In the genomic region with DNA sequence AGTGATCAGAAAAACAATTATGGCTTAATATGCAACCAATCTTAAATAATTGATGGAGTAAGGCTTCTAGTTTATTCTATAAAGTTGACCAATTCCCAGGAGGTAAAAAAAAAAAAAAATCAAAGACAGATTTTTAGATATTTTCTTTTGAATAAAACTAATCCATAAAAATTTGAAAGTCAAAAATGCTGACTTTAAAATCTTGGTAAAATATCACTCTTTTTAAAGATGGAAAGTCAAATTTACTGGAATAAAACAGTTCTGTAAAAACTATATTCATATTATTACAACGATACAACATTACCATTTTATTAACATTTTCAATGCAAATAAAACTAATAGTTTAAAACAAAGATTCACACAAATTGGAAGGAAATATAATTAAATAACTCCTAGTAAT, we compare ENCODE assay signal across 34 cellular contexts. TPM values are rescaled to one million over a fixed set of nuclear protein-coding genes. Genes with fewer than 3 reads are reported as not detected.
"Had no signal": no experiment of that assay in that cellular context is flagged by ENCODE, and none has a peak within 500 bp of the region (broad histone marks: within the 10 kb centered on the region; RNA-seq: fewer than 3 reads in every experiment).

No MANE protein-coding gene starts in this region.

- H3K36me3 Mint-ChIP-seq: activated naive CD8-positive, alpha-beta T cell had no signal

- H3K4me3 ChIP-seq: esophagus muscularis mucosa, gastroesophageal sphincter had no signal

- H3K36me3 ChIP-seq: brain microvascular endothelial cell, esophagus muscularis mucosa, gastroesophageal sphincter, WERI-Rb-1 had no signal

- FAIRE-seq: astrocyte, bronchial epithelial cell, colon had no signal

- H3K4me1 ChIP-seq: foreskin keratinocyte had no signal

- DNase-seq: activated B cell treated with CpG ODN at 0.5 μM for 24 hours; activated CD4-positive, alpha-beta T cell treated with anti-CD3 and anti-CD28 coated beads for 48 hours; activated CD4-positive, alpha-beta T cell treated with anti-CD3 and anti-CD28 coated beads, Interleukin-2, amount 50 U/mL, for 1 hour; activated CD4-positive, alpha-beta T cell treated with anti-CD3 and anti-CD28 coated beads, Interleukin-2, amount 50 U/mL, for 48 hours; activated CD8-positive, alpha-beta memory T cell treated with anti-CD3 and anti-CD28 coated beads for 24 hours; activated CD8-positive, alpha-beta T cell treated with anti-CD3 and anti-CD28 coated beads for 36 hours; activated effector memory CD4-positive, alpha-beta T cell treated with Interleukin-2 at 50 U/mL for 16 hours; activated gamma-delta T cell treated with Interleukin-2 at 50 U/mL for 16 hours; activated naive CD4-positive, alpha-beta T cell treated with anti-CD3 and anti-CD28 coated beads, Interleukin-2, amount 50 U/mL, for 16 hours; activated naive CD4-positive, alpha-beta T cell treated with Interleukin-2 at 50 U/mL for 16 hours; activated T-cell treated with anti-CD3 and anti-CD28 coated beads, Interleukin-2, amount 50 U/mL, for 4 hours; amniotic stem cell; anterior cingulate cortex; brain microvascular endothelial cell; cortex of kidney; dermis blood vessel endothelial cell; effector CD4-positive, alpha-beta T cell; effector memory CD8-positive, alpha-beta T cell; erythroblast; foreskin keratinocyte; T-helper 1 cell; T-helper 17 cell; T1000; WERI-Rb-1 had no signal

- H3K27ac ChIP-seq: brain microvascular endothelial cell, esophagus muscularis mucosa, foreskin keratinocyte, gastroesophageal sphincter, WERI-Rb-1 had no signal

- ATAC-seq: activated CD4-positive, CD25-positive, alpha-beta regulatory T cell treated with anti-CD3 and anti-CD28 coated beads, Interleukin-2, amount 50 U/mL, for 24 hours; activated CD8-positive, alpha-beta T cell treated with anti-CD3 and anti-CD28 coated beads for 36 hours; activated T-cell treated with anti-CD3 and anti-CD28 coated beads, Interleukin-2, amount 50 U/mL, for 4 hours; activated T-helper 17 cell treated with anti-CD3 and anti-CD28 coated beads, Interleukin-2, amount 50 U/mL, for 72 hours; effector memory CD8-positive, alpha-beta T cell; foreskin keratinocyte; gastroesophageal sphincter; T-helper 17 cell had no signal

- H3K9me3 Mint-ChIP-seq: activated B cell treated with CpG ODN at 0.5 μM for 24 hours; activated CD8-positive, alpha-beta T cell treated with anti-CD3 and anti-CD28 coated beads for 36 hours; activated T-cell treated with anti-CD3 and anti-CD28 coated beads, Interleukin-2, amount 50 U/mL, for 4 hours; activated T-helper 17 cell treated with anti-CD3 and anti-CD28 coated beads, Interleukin-2, amount 50 U/mL, for 72 hours; effector memory CD8-positive, alpha-beta T cell; T-helper 2 cell treated with Interferon-gamma antibody and Interleukin-4, amounts not matched to agents 5 μg/mL and 100 μg/mL, for 36 hours had no signal

- H3K27ac Mint-ChIP-seq: activated B cell treated with CpG ODN at 0.5 μM for 24 hours; activated CD8-positive, alpha-beta T cell treated with anti-CD3 and anti-CD28 coated beads for 36 hours; activated naive CD8-positive, alpha-beta T cell; activated T-helper 17 cell treated with anti-CD3 and anti-CD28 coated beads, Interleukin-2, amount 50 U/mL, for 72 hours; effector memory CD8-positive, alpha-beta T cell; T-helper 17 cell; T-helper 2 cell treated with Interferon-gamma antibody and Interleukin-4, amounts not matched to agents 5 μg/mL and 100 μg/mL, for 36 hours had no signal

- H3K4me3 Mint-ChIP-seq: activated B cell treated with CpG ODN at 0.5 μM for 24 hours; activated CD8-positive, alpha-beta T cell treated with anti-CD3 and anti-CD28 coated beads for 36 hours; activated naive CD8-positive, alpha-beta T cell; activated T-cell treated with anti-CD3 and anti-CD28 coated beads, Interleukin-2, amount 50 U/mL, for 4 hours; activated T-helper 17 cell treated with anti-CD3 and anti-CD28 coated beads, Interleukin-2, amount 50 U/mL, for 72 hours; effector memory CD8-positive, alpha-beta T cell; T-helper 17 cell; T-helper 2 cell treated with Interferon-gamma antibody and Interleukin-4, amounts not matched to agents 5 μg/mL and 100 μg/mL, for 36 hours had no signal

- H3K4me1 Mint-ChIP-seq: activated T-helper 17 cell treated with anti-CD3 and anti-CD28 coated beads, Interleukin-2, amount 50 U/mL, for 72 hours; T-helper 17 cell had no signal

- H3K27me3 ChIP-seq: brain microvascular endothelial cell had no signal

- H3K9me3 ChIP-seq: esophagus muscularis mucosa, gastroesophageal sphincter had no signal

RNA-seq across cellular contexts. Expression of a gene that starts 5.4 kb away (rescaled TPM):
- total RNA-seq: activated B cell treated with CpG ODN at 0.5 μM for 24 hours; activated CD8-positive, alpha-beta T cell treated with anti-CD3 and anti-CD28 coated beads for 36 hours; activated T-helper 17 cell treated with anti-CD3 and anti-CD28 coated beads, Interleukin-2, amount 50 U/mL, for 72 hours; bronchial epithelial cell; chondrocyte; foreskin keratinocyte; T-helper 17 cell had no signal
- polyA plus RNA-seq: foreskin keratinocyte had no signal
